In genomic region chr2:73246850-73247249, GRCh38 we compare ENCODE assay signal across 32 cellular contexts. TPM values are rescaled to one million over a fixed set of nuclear protein-coding genes. Genes with fewer than 3 reads are reported as not detected.
A peak's percentile ranks its signal among the peaks of the same experiment; 100 is the strongest.
DNase-seq lines count a peak whose midpoint lies in the region; ATAC-seq, FAIRE-seq and TF ChIP-seq lines count a peak whose summit lies in the region.
"Had no signal": no experiment of that assay in that cellular context is flagged by ENCODE, and none has a peak within 500 bp of the region (broad histone marks: within the 10 kb centered on the region; RNA-seq: fewer than 3 reads in every experiment).

No MANE protein-coding gene starts in this region.

- ATAC-seq in A549: no peak
- no peak for ATAC-seq in activated naive CD8-positive, alpha-beta T cell treated with anti-CD3 and anti-CD28 coated beads, Interleukin-2, amount 50 U/mL, for 24 hours
- ATAC-seq: foreskin keratinocyte; left lung; stimulated activated naive CD8-positive, alpha-beta T cell treated with anti-CD3 and anti-CD28 coated beads, Interleukin-15, Interleukin-2, amounts not matched to agents 100 U/mL and 50 U/mL, for 24 hours; WTC11 had no signal

- peak overlapping the region; percentile 16 for H3K27ac Mint-ChIP-seq in activated CD4-positive, alpha-beta memory T cell treated with anti-CD3 and anti-CD28 coated beads for 36 hours
- H3K27ac Mint-ChIP-seq in activated CD4-positive, alpha-beta memory T cell treated with anti-CD3 and anti-CD28 coated beads, Interleukin-2, amount 10 ng/mL, durations not matched to agents 7 days and 5 days: no peak overlapping the region
- peak overlapping the region; percentile 16 for H3K27ac Mint-ChIP-seq in activated naive CD8-positive, alpha-beta T cell treated with anti-CD3 and anti-CD28 coated beads, Interleukin-2, amount 50 U/mL, for 24 hours
- no peak overlapping the region for H3K27ac Mint-ChIP-seq in activated T-helper 2 cell treated with anti-CD3 and anti-CD28 coated beads, Interferon-gamma antibody, Interleukin-2, Interleukin-4, amounts not matched to agents 10 μg/mL and 5 μg/mL and 100 μg/mL, durations not matched to agents 14 hours and 24 hours and 36 hours
- H3K27ac Mint-ChIP-seq: neural progenitor cell, WTC11 had no signal

- no peak for TF ChIP-seq CTCF in A549 (IDR thresholded peaks at IDR 0.05)

- H3K4me3 ChIP-seq in A549: no peak overlapping the region
- H3K4me3 ChIP-seq: esophagus muscularis mucosa, left lung, neural progenitor cell, uterus had no signal

- WGBS in A549 (ENCODE audit: missing lambda C conversion rate): 86% methylated on average over 3 of the region's 3 CpGs

- no peaks in the 10 kb centered on the region for H3K27me3 Mint-ChIP-seq in activated CD4-positive, alpha-beta memory T cell treated with anti-CD3 and anti-CD28 coated beads for 36 hours
- no peaks in the 10 kb centered on the region for H3K27me3 Mint-ChIP-seq in activated CD4-positive, alpha-beta memory T cell treated with anti-CD3 and anti-CD28 coated beads, Interleukin-2, amount 10 ng/mL, durations not matched to agents 7 days and 5 days
- no peaks in the 10 kb centered on the region for H3K27me3 Mint-ChIP-seq in activated naive CD8-positive, alpha-beta T cell treated with anti-CD3 and anti-CD28 coated beads, Interleukin-2, amount 50 U/mL, for 24 hours
- H3K27me3 Mint-ChIP-seq in activated T-helper 2 cell treated with anti-CD3 and anti-CD28 coated beads, Interferon-gamma antibody, Interleukin-2, Interleukin-4, amounts not matched to agents 10 μg/mL and 5 μg/mL and 100 μg/mL, durations not matched to agents 14 hours and 24 hours and 36 hours (ENCODE audit: low read depth): no peaks in the 10 kb centered on the region

- TF ChIP-seq RAD21 in A549 (conservative IDR thresholded peaks at IDR 0.05 in 1 of 2, IDR thresholded peaks at IDR 0.05 in 1 of 2): no peak

- DNase-seq in activated CD4-positive, alpha-beta memory T cell treated with anti-CD3 and anti-CD28 coated beads for 36 hours: no peak
- no peak for DNase-seq in activated CD4-positive, alpha-beta memory T cell treated with anti-CD3 and anti-CD28 coated beads, Interleukin-2, amount 10 ng/mL, durations not matched to agents 7 days and 5 days
- DNase-seq in A549 (ENCODE audit: low read depth in 1 of 2, low spot score in 1 of 2): no peak
- DNase-seq in activated naive CD8-positive, alpha-beta T cell treated with anti-CD3 and anti-CD28 coated beads, Interleukin-2, amount 50 U/mL, for 24 hours: no peak
- DNase-seq in activated T-helper 2 cell treated with anti-CD3 and anti-CD28 coated beads, Interferon-gamma antibody, Interleukin-2, Interleukin-4, amounts not matched to agents 10 μg/mL and 5 μg/mL and 100 μg/mL, durations not matched to agents 14 hours and 24 hours and 36 hours (ENCODE audit: low spot score): no peak
- DNase-seq in DMS79 (lab: John Stamatoyannopoulos, UW): no peak
- DNase-seq: 8988T; activated CD4-positive, alpha-beta T cell treated with anti-CD3 and anti-CD28 coated beads, Interleukin-2, amount 50 U/mL, for 1 hour; activated CD8-positive, alpha-beta memory T cell treated with anti-CD3 and anti-CD28 coated beads, Interleukin-2, amount 50 U/mL, for 4 hours; activated effector memory CD4-positive, alpha-beta T cell treated with anti-CD3 and anti-CD28 coated beads, Interleukin-2, amount 50 U/mL, for 16 hours; amniotic stem cell; foreskin keratinocyte; HCEC 1CT; islet precursor cell; Karpas-422; left lung; NCI-H1417; NCI-H2029 treated with DMSO at 0.1 percent for 48 hours; NCI-H524 treated with DMSO at 0.1 percent for 48 hours; small intestine; stimulated activated naive CD8-positive, alpha-beta T cell treated with anti-CD3 and anti-CD28 coated beads, Interleukin-15, Interleukin-2, amounts not matched to agents 100 U/mL and 50 U/mL, for 24 hours; T-helper 1 cell; uterus had no signal

- no peaks in the 10 kb centered on the region for H3K9me3 Mint-ChIP-seq in activated CD4-positive, alpha-beta memory T cell treated with anti-CD3 and anti-CD28 coated beads for 36 hours
- H3K9me3 Mint-ChIP-seq in activated CD4-positive, alpha-beta memory T cell treated with anti-CD3 and anti-CD28 coated beads, Interleukin-2, amount 10 ng/mL, durations not matched to agents 7 days and 5 days: no peaks in the 10 kb centered on the region
- H3K9me3 Mint-ChIP-seq in activated naive CD8-positive, alpha-beta T cell treated with anti-CD3 and anti-CD28 coated beads, Interleukin-2, amount 50 U/mL, for 24 hours: no peaks in the 10 kb centered on the region
- no peaks in the 10 kb centered on the region for H3K9me3 Mint-ChIP-seq in activated T-helper 2 cell treated with anti-CD3 and anti-CD28 coated beads, Interferon-gamma antibody, Interleukin-2, Interleukin-4, amounts not matched to agents 10 μg/mL and 5 μg/mL and 100 μg/mL, durations not matched to agents 14 hours and 24 hours and 36 hours
- H3K9me3 Mint-ChIP-seq: neural progenitor cell, WTC11 had no signal

- no peak overlapping the region for H3K27ac ChIP-seq in A549
- H3K27ac ChIP-seq: esophagus muscularis mucosa, foreskin keratinocyte, HL-60, left lung, neural progenitor cell, parathyroid adenoma, uterus had no signal

- CTCF ChIA-PET in activated CD4-positive, alpha-beta memory T cell treated with anti-CD3 and anti-CD28 coated beads for 36 hours (lab: Charles Lee): interaction anchor here (1.5 kb wide), 1 partner anchor 43 kb away, joined by 8 read pairs; no protein-coding TSS in a partner anchor
- CTCF ChIA-PET in activated CD4-positive, alpha-beta memory T cell treated with anti-CD3 and anti-CD28 coated beads, Interleukin-2, amount 10 ng/mL, durations not matched to agents 7 days and 5 days (lab: Charles Lee): interaction anchor here (1.1 to 1.6 kb wide), 2 partner anchors 8 to 43 kb away, joined by 6 read pairs; no protein-coding TSS in a partner anchor
- CTCF ChIA-PET in A549 (lab: Yijun Ruan, JAX): interaction anchor here (1.0 to 5.8 kb wide), 5 partner anchors 11 to 43 kb away, joined by 3 to 50 read pairs (median 5); no protein-coding TSS in a partner anchor

- H3K4me1 Mint-ChIP-seq in activated CD4-positive, alpha-beta memory T cell treated with anti-CD3 and anti-CD28 coated beads for 36 hours (ENCODE audit: low read depth): peaks cover 21% of the 10 kb centered on the region
- peaks cover 20% of the 10 kb centered on the region for H3K4me1 Mint-ChIP-seq in activated CD4-positive, alpha-beta memory T cell treated with anti-CD3 and anti-CD28 coated beads, Interleukin-2, amount 10 ng/mL, durations not matched to agents 7 days and 5 days
- peaks cover 9% of the 10 kb centered on the region for H3K4me1 Mint-ChIP-seq in activated naive CD8-positive, alpha-beta T cell treated with anti-CD3 and anti-CD28 coated beads, Interleukin-2, amount 50 U/mL, for 24 hours
- peaks cover 17% of the 10 kb centered on the region for H3K4me1 Mint-ChIP-seq in activated T-helper 2 cell treated with anti-CD3 and anti-CD28 coated beads, Interferon-gamma antibody, Interleukin-2, Interleukin-4, amounts not matched to agents 10 μg/mL and 5 μg/mL and 100 μg/mL, durations not matched to agents 14 hours and 24 hours and 36 hours (ENCODE audit: low read depth)
- H3K4me1 Mint-ChIP-seq: neural progenitor cell, WTC11 had no signal

- TF ChIP-seq POLR2A in A549 (IDR thresholded peaks at IDR 0.05; ENCODE audit: low read length): no peak

- no peak overlapping the region for H3K4me2 ChIP-seq in A549
- H3K4me2 ChIP-seq: neural progenitor cell had no signal

- POLR2A ChIA-PET in activated CD4-positive, alpha-beta memory T cell treated with anti-CD3 and anti-CD28 coated beads for 36 hours (lab: Charles Lee): no interaction called here
- POLR2A ChIA-PET in activated CD4-positive, alpha-beta memory T cell treated with anti-CD3 and anti-CD28 coated beads, Interleukin-2, amount 10 ng/mL, durations not matched to agents 7 days and 5 days (lab: Charles Lee): no interaction called here
- POLR2A ChIA-PET in A549 (lab: Yijun Ruan, JAX): interaction anchor here (1.8 kb wide), 1 partner anchor 12 kb away, joined by 10 read pairs; the partner anchor contains the start of gene CCT7

- FAIRE-seq in A549 (lab: Jason Lieb, UNC): no peak
- FAIRE-seq: G401.6, small intestine had no signal

- no peak overlapping the region for H3K4me3 Mint-ChIP-seq in activated CD4-positive, alpha-beta memory T cell treated with anti-CD3 and anti-CD28 coated beads for 36 hours
- H3K4me3 Mint-ChIP-seq in activated CD4-positive, alpha-beta memory T cell treated with anti-CD3 and anti-CD28 coated beads, Interleukin-2, amount 10 ng/mL, durations not matched to agents 7 days and 5 days: no peak overlapping the region
- no peak overlapping the region for H3K4me3 Mint-ChIP-seq in activated naive CD8-positive, alpha-beta T cell treated with anti-CD3 and anti-CD28 coated beads, Interleukin-2, amount 50 U/mL, for 24 hours
- no peak overlapping the region for H3K4me3 Mint-ChIP-seq in activated T-helper 2 cell treated with anti-CD3 and anti-CD28 coated beads, Interferon-gamma antibody, Interleukin-2, Interleukin-4, amounts not matched to agents 10 μg/mL and 5 μg/mL and 100 μg/mL, durations not matched to agents 14 hours and 24 hours and 36 hours (ENCODE audit: low read depth)
- H3K4me3 Mint-ChIP-seq: neural progenitor cell, WTC11 had no signal

- intact Hi-C loops in activated CD4-positive, alpha-beta memory T cell treated with anti-CD3 and anti-CD28 coated beads for 36 hours (cut with micrococcal nuclease): no loop called here
- intact Hi-C loops in activated T-helper 2 cell treated with anti-CD3 and anti-CD28 coated beads, Interferon-gamma antibody, Interleukin-2, Interleukin-4, amounts not matched to agents 10 μg/mL and 5 μg/mL and 100 μg/mL, durations not matched to agents 14 hours and 24 hours and 36 hours (cut with micrococcal nuclease): no loop called here

- TF ChIP-seq EP300 in A549 (IDR thresholded peaks at IDR 0.05): no peak

- H3K4me1 ChIP-seq in A549: no peaks in the 10 kb centered on the region
- H3K4me1 ChIP-seq: esophagus muscularis mucosa, neural progenitor cell, uterus had no signal

- peaks cover 71% of the 10 kb centered on the region for H3K36me3 Mint-ChIP-seq in activated CD4-positive, alpha-beta memory T cell treated with anti-CD3 and anti-CD28 coated beads for 36 hours
- peaks cover 72% of the 10 kb centered on the region for H3K36me3 Mint-ChIP-seq in activated CD4-positive, alpha-beta memory T cell treated with anti-CD3 and anti-CD28 coated beads, Interleukin-2, amount 10 ng/mL, durations not matched to agents 7 days and 5 days (ENCODE audit: low read depth)
- H3K36me3 Mint-ChIP-seq in activated naive CD8-positive, alpha-beta T cell treated with anti-CD3 and anti-CD28 coated beads, Interleukin-2, amount 50 U/mL, for 24 hours (ENCODE audit: low read depth): peaks cover 70% of the 10 kb centered on the region
- peaks cover 83% of the 10 kb centered on the region for H3K36me3 Mint-ChIP-seq in activated T-helper 2 cell treated with anti-CD3 and anti-CD28 coated beads, Interferon-gamma antibody, Interleukin-2, Interleukin-4, amounts not matched to agents 10 μg/mL and 5 μg/mL and 100 μg/mL, durations not matched to agents 14 hours and 24 hours and 36 hours (ENCODE audit: low read depth)

- no peaks in the 10 kb centered on the region for H3K9me3 ChIP-seq in A549
- H3K9me3 ChIP-seq: esophagus muscularis mucosa, left lung, uterus had no signal

RNA-seq across cellular contexts. Expression of gene CCT7, which starts 12.7 kb away (rescaled TPM):
- 100 to 1,000 TPM; 499 to 541 TPM for total RNA-seq in activated CD4-positive, alpha-beta memory T cell treated with anti-CD3 and anti-CD28 coated beads for 36 hours
- 100 to 1,000 TPM; 259 to 262 TPM for total RNA-seq in activated CD4-positive, alpha-beta memory T cell treated with anti-CD3 and anti-CD28 coated beads, Interleukin-2, amount 10 ng/mL, durations not matched to agents 7 days and 5 days
- polyA plus RNA-seq in A549 (2011; rRNA removed) (685 and 775 TPM in 2 replicates), A549 (2017; fragmentation: RNase III; extraction: RNeasy Plus Mini Kit Qiagen cat#74134 plus additional on column Dnase treatment) (750 to 850 TPM (median 838 TPM) in 3 replicates)
- 758 and 765 TPM in 2 replicates for polyA plus RNA-seq in A549 (2012; cell fraction: cytosol; rRNA removed)
- 705 and 733 TPM in 2 replicates for polyA plus RNA-seq in A549 (2012; cell fraction: nucleus; rRNA removed)
- 729 and 802 TPM in 2 replicates for polyA minus RNA-seq in A549 (2011; rRNA and poly(A)+ RNA removed)
- total RNA-seq in activated T-helper 2 cell treated with anti-CD3 and anti-CD28 coated beads, Interferon-gamma antibody, Interleukin-2, Interleukin-4, amounts not matched to agents 10 μg/mL and 5 μg/mL and 100 μg/mL, durations not matched to agents 14 hours and 24 hours and 36 hours: 562 and 584 TPM in 2 replicates

RNA-seq across cellular contexts. Expression of gene PRADC1, which starts 13.8 kb away (rescaled TPM):
- total RNA-seq in activated CD4-positive, alpha-beta memory T cell treated with anti-CD3 and anti-CD28 coated beads for 36 hours: 10 to 100 TPM; 12.9 to 13.6 TPM
- total RNA-seq in activated CD4-positive, alpha-beta memory T cell treated with anti-CD3 and anti-CD28 coated beads, Interleukin-2, amount 10 ng/mL, durations not matched to agents 7 days and 5 days: 10 to 100 TPM; 10.1 to 10.7 TPM
- polyA plus RNA-seq in A549 (2011; rRNA removed): 9.5 and 11.2 TPM in 2 replicates
- 19.3 and 26.0 TPM in 2 replicates for polyA plus RNA-seq in A549 (2012; cell fraction: cytosol; rRNA removed)
- 11.1 and 12.5 TPM in 2 replicates for polyA plus RNA-seq in A549 (2012; cell fraction: nucleus; rRNA removed)
- 12.1 to 13.9 TPM (median 12.4 TPM) in 3 replicates for polyA plus RNA-seq in A549 (2017; fragmentation: RNase III; extraction: RNeasy Plus Mini Kit Qiagen cat#74134 plus additional on column Dnase treatment)
- polyA minus RNA-seq in A549 (2011; rRNA and poly(A)+ RNA removed): 12.2 and 14.2 TPM in 2 replicates
- 10.5 and 11.4 TPM in 2 replicates for total RNA-seq in activated T-helper 2 cell treated with anti-CD3 and anti-CD28 coated beads, Interferon-gamma antibody, Interleukin-2, Interleukin-4, amounts not matched to agents 10 μg/mL and 5 μg/mL and 100 μg/mL, durations not matched to agents 14 hours and 24 hours and 36 hours

RNA-seq across cellular contexts. Expression of gene SMYD5, which starts 32.8 kb away (rescaled TPM):
- 10 to 100 TPM; 40.0 to 42.0 TPM for total RNA-seq in activated CD4-positive, alpha-beta memory T cell treated with anti-CD3 and anti-CD28 coated beads for 36 hours
- total RNA-seq in activated CD4-positive, alpha-beta memory T cell treated with anti-CD3 and anti-CD28 coated beads, Interleukin-2, amount 10 ng/mL, durations not matched to agents 7 days and 5 days: 10 to 100 TPM in 1 of 2 experiments, 1 to 10 TPM in 1; 8.9 to 14.3 TPM
- 40.3 and 52.5 TPM in 2 replicates for polyA plus RNA-seq in A549 (2011; rRNA removed)
- 42.8 and 52.8 TPM in 2 replicates for polyA plus RNA-seq in A549 (2012; cell fraction: cytosol; rRNA removed)
- polyA plus RNA-seq in A549 (2012; cell fraction: nucleus; rRNA removed): 85.2 and 90.1 TPM in 2 replicates
- 46.7 to 53.2 TPM (median 52.2 TPM) in 3 replicates for polyA plus RNA-seq in A549 (2017; fragmentation: RNase III; extraction: RNeasy Plus Mini Kit Qiagen cat#74134 plus additional on column Dnase treatment)
- 65.1 and 84.2 TPM in 2 replicates for polyA minus RNA-seq in A549 (2011; rRNA and poly(A)+ RNA removed)
- 48.7 and 51.4 TPM in 2 replicates for total RNA-seq in activated T-helper 2 cell treated with anti-CD3 and anti-CD28 coated beads, Interferon-gamma antibody, Interleukin-2, Interleukin-4, amounts not matched to agents 10 μg/mL and 5 μg/mL and 100 μg/mL, durations not matched to agents 14 hours and 24 hours and 36 hours

RNA-seq across cellular contexts. Expression of gene FBXO41, which starts 37.4 kb away (rescaled TPM):
- 10 to 100 TPM; 15.2 to 15.6 TPM for total RNA-seq in activated CD4-positive, alpha-beta memory T cell treated with anti-CD3 and anti-CD28 coated beads for 36 hours
- total RNA-seq in activated CD4-positive, alpha-beta memory T cell treated with anti-CD3 and anti-CD28 coated beads, Interleukin-2, amount 10 ng/mL, durations not matched to agents 7 days and 5 days: 10 to 100 TPM; 12.0 to 13.3 TPM
- polyA plus RNA-seq in A549 (2011; rRNA removed): 3.2 and 4.8 TPM in 2 replicates
- 2.9 and 4.4 TPM in 2 replicates for polyA plus RNA-seq in A549 (2012; cell fraction: cytosol; rRNA removed)
- 12.7 and 13.0 TPM in 2 replicates for polyA plus RNA-seq in A549 (2012; cell fraction: nucleus; rRNA removed)
- polyA plus RNA-seq in A549 (2017; fragmentation: RNase III; extraction: RNeasy Plus Mini Kit Qiagen cat#74134 plus additional on column Dnase treatment): 5.0 to 7.0 TPM (median 6.4 TPM) in 3 replicates
- 4.7 and 5.1 TPM in 2 replicates for polyA minus RNA-seq in A549 (2011; rRNA and poly(A)+ RNA removed)
- 25.3 and 25.7 TPM in 2 replicates for total RNA-seq in activated T-helper 2 cell treated with anti-CD3 and anti-CD28 coated beads, Interferon-gamma antibody, Interleukin-2, Interleukin-4, amounts not matched to agents 10 μg/mL and 5 μg/mL and 100 μg/mL, durations not matched to agents 14 hours and 24 hours and 36 hours

RNA-seq across cellular contexts. Expression of gene NOTO, which starts 44.5 kb away (rescaled TPM):
- total RNA-seq in activated CD4-positive, alpha-beta memory T cell treated with anti-CD3 and anti-CD28 coated beads for 36 hours: not detected
- total RNA-seq in activated CD4-positive, alpha-beta memory T cell treated with anti-CD3 and anti-CD28 coated beads, Interleukin-2, amount 10 ng/mL, durations not matched to agents 7 days and 5 days: not detected
- polyA plus RNA-seq in A549 (2011; rRNA removed) (not detected in 2 replicates), A549 (2017; fragmentation: RNase III; extraction: RNeasy Plus Mini Kit Qiagen cat#74134 plus additional on column Dnase treatment) (0.03 to 0.07 TPM (median 0.04 TPM) in 3 replicates)
- polyA plus RNA-seq in A549 (2012; cell fraction: cytosol; rRNA removed): not detected in 2 replicates
- 0.07 TPM in 1 of 2 replicates, not detected in the other for polyA plus RNA-seq in A549 (2012; cell fraction: nucleus; rRNA removed)
- not detected in 2 replicates for polyA minus RNA-seq in A549 (2011; rRNA and poly(A)+ RNA removed)
- total RNA-seq in activated T-helper 2 cell treated with anti-CD3 and anti-CD28 coated beads, Interferon-gamma antibody, Interleukin-2, Interleukin-4, amounts not matched to agents 10 μg/mL and 5 μg/mL and 100 μg/mL, durations not matched to agents 14 hours and 24 hours and 36 hours: not detected in 2 replicates
- total RNA-seq: cerebellum, dermis microvascular lymphatic vessel endothelial cell, esophagus muscularis mucosa, foreskin keratinocyte, left lung, mesenteric fat pad, uterus had no signal
- polyA plus RNA-seq: foreskin keratinocyte, small intestine had no signal

Comparison
In these comparisons a context has a peak if more than half of its experiments do, and no peak if none do; other contexts are left out.
1. H3K27ac Mint-ChIP-seq: peak in activated CD4-positive, alpha-beta memory T cell treated with anti-CD3 and anti-CD28 coated beads for 36 hours (single experiment) and activated naive CD8-positive, alpha-beta T cell treated with anti-CD3 and anti-CD28 coated beads, Interleukin-2, amount 50 U/mL, for 24 hours (single experiment); none in activated CD4-positive, alpha-beta memory T cell treated with anti-CD3 and anti-CD28 coated beads, Interleukin-2, amount 10 ng/mL, durations not matched to agents 7 days and 5 days (single experiment) and activated T-helper 2 cell treated with anti-CD3 and anti-CD28 coated beads, Interferon-gamma antibody, Interleukin-2, Interleukin-4, amounts not matched to agents 10 μg/mL and 5 μg/mL and 100 μg/mL, durations not matched to agents 14 hours and 24 hours and 36 hours (single experiment).